In the genomic region with DNA sequence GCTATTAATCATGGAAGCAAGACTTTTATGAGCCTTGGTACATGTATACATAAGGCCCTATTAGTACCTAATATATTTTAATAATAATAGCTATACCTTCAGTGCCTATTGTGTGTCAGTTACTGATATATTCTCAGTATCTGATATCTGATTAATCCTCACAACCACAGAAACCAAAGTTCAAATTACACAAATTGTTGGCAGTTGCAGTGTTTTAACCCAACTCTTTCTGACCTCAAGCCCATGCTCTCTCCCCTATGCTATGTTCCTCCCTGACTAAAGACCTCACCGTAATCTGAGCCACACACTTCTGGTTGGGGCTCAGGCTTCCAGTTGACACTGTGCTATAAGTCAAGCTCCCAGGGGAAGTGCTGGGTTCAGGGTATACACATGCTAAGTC, we compare ENCODE assay signal across 20 cellular contexts.
DNase-seq lines count a peak whose midpoint lies in the region; ATAC-seq, FAIRE-seq and TF ChIP-seq lines count a peak whose summit lies in the region.
"Had no signal": no experiment of that assay in that cellular context is flagged by ENCODE, and none has a peak within 500 bp of the region (broad histone marks: within the 10 kb centered on the region; RNA-seq: fewer than 3 reads in every experiment).

No MANE protein-coding gene starts in this region.

- H4K20me1 ChIP-seq in HepG2 (ENCODE audit: insufficient read depth, low read length) = no peaks in the 10 kb centered on the region

- H3K4me1 ChIP-seq in SJCRH30 (peaks cover 10% of the 10 kb centered on the region), esophagus muscularis mucosa (peaks cover 0 to 35% (median 12%) of the 10 kb centered on the region in 4 donors), HepG2 (ENCODE audit: insufficient read depth, low read length) (no peaks in the 10 kb centered on the region)

- no peaks in the 10 kb centered on the region for H3K27me3 ChIP-seq in SJCRH30
- no peaks in the 10 kb centered on the region for H3K27me3 ChIP-seq in esophagus muscularis mucosa
- no peaks in the 10 kb centered on the region for H3K27me3 ChIP-seq in HepG2 (ENCODE audit: control insufficient read depth in 1 of 2, insufficient read depth in 2 of 2, low read length in 2 of 2)

- H3K4me2 ChIP-seq in HepG2 (ENCODE audit: low read depth, low read length) = no peak overlapping the region

- no peaks in the 10 kb centered on the region for H3K9me3 ChIP-seq in SJCRH30 (replicated peaks)
- H3K9me3 ChIP-seq in esophagus muscularis mucosa = peaks cover 0 to 5% (median 0%) of the 10 kb centered on the region in 4 donors
- H3K9me3 ChIP-seq in HepG2 (ENCODE audit: low read length) = no peaks in the 10 kb centered on the region

- BruUV-seq in HepG2 (replicated peaks; lab: Mats Ljungman, UMichigan) = no TSS peak

- peak; percentile 25; the same call in 1 of the 3 replicates for ATAC-seq in HepG2

- no peaks in the 10 kb centered on the region for H3K36me3 ChIP-seq in SJCRH30
- no peaks in the 10 kb centered on the region for H3K36me3 ChIP-seq in esophagus muscularis mucosa
- H3K36me3 ChIP-seq in HepG2 (replicated peaks in 1 of 2; ENCODE audit: control insufficient read depth in 1 of 2, insufficient read depth in 2 of 2, low read length in 2 of 2) = no peaks in the 10 kb centered on the region

- no peak for TF ChIP-seq EP300 in esophagus muscularis mucosa (IDR thresholded peaks at IDR 0.05)
- no peak for TF ChIP-seq EP300 in HepG2 (IDR thresholded peaks at IDR 0.05; ENCODE audit: low read depth in 2 of 2, low read length in 2 of 2)
- TF ChIP-seq EP300 in HepG2 (CRISPR knock-in tag; IDR thresholded peaks at IDR 0.05; ENCODE audit: borderline replicate concordance) = no peak

- TF ChIP-seq RAD21 in HepG2 (CRISPR knock-in tag; IDR thresholded peaks at IDR 0.05) = no peak

- DNase-seq in NCI-H226 = peak; percentile 36
- DNase-seq in SJCRH30 = peak; percentile 32 to 57
- peak; percentile 14 for DNase-seq in esophagus muscularis mucosa (ENCODE audit: extremely low spot score)
- no peak for DNase-seq in HepG2 (ENCODE audit: low spot score)
- no peak for DNase-seq in posterior cingulate gyrus
- DNase-seq in hypothalamus (lab: John Stamatoyannopoulos, UW) = no peak
- DNase-seq in SIG-M5 treated with dmso at 0.1 percent for 504 hours (lab: John Stamatoyannopoulos, UW; ENCODE audit: unreplicated experiment) = no peak
- DNase-seq in stimulated activated naive CD4-positive, alpha-beta T cell treated with Interleukin-2 at 50 U/mL for 16 hours (lab: John Stamatoyannopoulos, UW) = no peak
- DNase-seq: C1 segment of cervical spinal cord; Calu3; CD4-positive, alpha-beta memory T cell; COR-L47; DMS53; DMS79 treated with DMSO at 0.1 percent for 48 hours; GF-D8; GM23248; H7; HCEC 1CT had no signal

- H3K9ac ChIP-seq in HepG2 (ENCODE audit: insufficient read depth, low read depth, low read length) = no peak overlapping the region
- H3K9ac ChIP-seq: GM23248 had no signal

- H3K27ac ChIP-seq in SJCRH30 = no peak overlapping the region
- peak overlapping the region in 1 of 4 donors; percentile 3 for H3K27ac ChIP-seq in esophagus muscularis mucosa (replicated peaks in 1 of 4)
- H3K27ac ChIP-seq in HepG2 (ENCODE audit: extremely low read length, insufficient read depth, low read length) = no peak overlapping the region
- H3K27ac ChIP-seq: GM23248 had no signal

- no peak overlapping the region for H2AFZ ChIP-seq in HepG2 (ENCODE audit: low read length)
- H2AFZ ChIP-seq: GM23248 had no signal

- in situ Hi-C loops in HepG2 (cut with HindIII; ENCODE audit: extremely low pct_ligation_motif_present, low pct_unique_long_range_greater_than_20kb) = no loop called here

- CTCF ChIA-PET in HepG2 (lab: Yijun Ruan, JAX; ENCODE audit: low intra/inter-chr PET ratio, low total read pairs) = no interaction called here

- TF ChIP-seq POLR2A in esophagus muscularis mucosa (IDR thresholded peaks at IDR 0.05; ENCODE audit: low read depth) (no peak), HepG2 (IDR thresholded peaks at IDR 0.05; ENCODE audit: insufficient read depth in 1 of 2, low read depth in 2 of 2, low read length in 2 of 2) (no peak)

- no peak for FAIRE-seq in HepG2 (lab: Jason Lieb, UNC)
- FAIRE-seq: GM12892, H1 had no signal

- no peaks in the 10 kb centered on the region for H3K79me2 ChIP-seq in HepG2 (ENCODE audit: insufficient read depth, low read length)

- H3K4me3 ChIP-seq in SJCRH30 (no peak overlapping the region), esophagus muscularis mucosa (no peak overlapping the region), HepG2 (replicated peaks in 1 of 3; ENCODE audit: insufficient read depth in 1 of 3, low read depth in 2 of 3, low read length in 3 of 3) (no peak overlapping the region)
- H3K4me3 ChIP-seq: GM23248 had no signal

- POLR2A ChIA-PET in HepG2 (lab: Yijun Ruan, JAX) = no interaction called here

- WGBS in esophagus muscularis mucosa = 0% methylated on average over 1 of the region's 1 CpG
- WGBS in HepG2 (ENCODE audit: low lambda C conversion rate) = 7% methylated on average over 1 of the region's 1 CpG

- TF ChIP-seq CTCF in esophagus muscularis mucosa (IDR thresholded peaks at IDR 0.05) (no peak), HepG2 (CRISPR knock-in tag; IDR thresholded peaks at IDR 0.05) (no peak)

- intact Hi-C loops in esophagus muscularis mucosa (cut with DNase I) = no loop called here
- intact Hi-C loops in HepG2 (cut with micrococcal nuclease; ENCODE audit: unreplicated experiment) = no loop called here
- intact Hi-C loops in posterior cingulate gyrus (cut with DNase I) = no loop called here

TF ChIP-seq in HepG2, 621 proteins besides CTCF, POLR2A, EP300 and RAD21 (continues in another document):
- no peak for TF ChIP-seq SRY (CRISPR knock-in tag; IDR thresholded peaks at IDR 0.05)
- TF ChIP-seq, protein P1, sequence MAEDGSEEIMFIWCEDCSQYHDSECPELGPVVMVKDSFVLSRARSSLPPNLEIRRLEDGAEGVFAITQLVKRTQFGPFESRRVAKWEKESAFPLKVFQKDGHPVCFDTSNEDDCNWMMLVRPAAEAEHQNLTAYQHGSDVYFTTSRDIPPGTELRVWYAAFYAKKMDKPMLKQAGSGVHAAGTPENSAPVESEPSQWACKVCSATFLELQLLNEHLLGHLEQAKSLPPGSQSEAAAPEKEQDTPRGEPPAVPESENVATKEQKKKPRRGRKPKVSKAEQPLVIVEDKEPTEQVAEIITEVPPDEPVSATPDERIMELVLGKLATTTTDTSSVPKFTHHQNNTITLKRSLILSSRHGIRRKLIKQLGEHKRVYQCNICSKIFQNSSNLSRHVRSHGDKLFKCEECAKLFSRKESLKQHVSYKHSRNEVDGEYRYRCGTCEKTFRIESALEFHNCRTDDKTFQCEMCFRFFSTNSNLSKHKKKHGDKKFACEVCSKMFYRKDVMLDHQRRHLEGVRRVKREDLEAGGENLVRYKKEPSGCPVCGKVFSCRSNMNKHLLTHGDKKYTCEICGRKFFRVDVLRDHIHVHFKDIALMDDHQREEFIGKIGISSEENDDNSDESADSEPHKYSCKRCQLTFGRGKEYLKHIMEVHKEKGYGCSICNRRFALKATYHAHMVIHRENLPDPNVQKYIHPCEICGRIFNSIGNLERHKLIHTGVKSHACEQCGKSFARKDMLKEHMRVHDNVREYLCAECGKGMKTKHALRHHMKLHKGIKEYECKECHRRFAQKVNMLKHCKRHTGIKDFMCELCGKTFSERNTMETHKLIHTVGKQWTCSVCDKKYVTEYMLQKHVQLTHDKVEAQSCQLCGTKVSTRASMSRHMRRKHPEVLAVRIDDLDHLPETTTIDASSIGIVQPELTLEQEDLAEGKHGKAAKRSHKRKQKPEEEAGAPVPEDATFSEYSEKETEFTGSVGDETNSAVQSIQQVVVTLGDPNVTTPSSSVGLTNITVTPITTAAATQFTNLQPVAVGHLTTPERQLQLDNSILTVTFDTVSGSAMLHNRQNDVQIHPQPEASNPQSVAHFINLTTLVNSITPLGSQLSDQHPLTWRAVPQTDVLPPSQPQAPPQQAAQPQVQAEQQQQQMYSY (CRISPR knock-in tag; IDR thresholded peaks at IDR 0.05) = no peak
- no peak for TF ChIP-seq ZNF572 (CRISPR knock-in tag; IDR thresholded peaks at IDR 0.05)
- no peak for TF ChIP-seq ZNF549 (CRISPR knock-in tag; IDR thresholded peaks at IDR 0.05)
- TF ChIP-seq TP53 (CRISPR knock-in tag; conservative IDR thresholded peaks at IDR 0.05) = no peak
- TF ChIP-seq, protein P2, sequence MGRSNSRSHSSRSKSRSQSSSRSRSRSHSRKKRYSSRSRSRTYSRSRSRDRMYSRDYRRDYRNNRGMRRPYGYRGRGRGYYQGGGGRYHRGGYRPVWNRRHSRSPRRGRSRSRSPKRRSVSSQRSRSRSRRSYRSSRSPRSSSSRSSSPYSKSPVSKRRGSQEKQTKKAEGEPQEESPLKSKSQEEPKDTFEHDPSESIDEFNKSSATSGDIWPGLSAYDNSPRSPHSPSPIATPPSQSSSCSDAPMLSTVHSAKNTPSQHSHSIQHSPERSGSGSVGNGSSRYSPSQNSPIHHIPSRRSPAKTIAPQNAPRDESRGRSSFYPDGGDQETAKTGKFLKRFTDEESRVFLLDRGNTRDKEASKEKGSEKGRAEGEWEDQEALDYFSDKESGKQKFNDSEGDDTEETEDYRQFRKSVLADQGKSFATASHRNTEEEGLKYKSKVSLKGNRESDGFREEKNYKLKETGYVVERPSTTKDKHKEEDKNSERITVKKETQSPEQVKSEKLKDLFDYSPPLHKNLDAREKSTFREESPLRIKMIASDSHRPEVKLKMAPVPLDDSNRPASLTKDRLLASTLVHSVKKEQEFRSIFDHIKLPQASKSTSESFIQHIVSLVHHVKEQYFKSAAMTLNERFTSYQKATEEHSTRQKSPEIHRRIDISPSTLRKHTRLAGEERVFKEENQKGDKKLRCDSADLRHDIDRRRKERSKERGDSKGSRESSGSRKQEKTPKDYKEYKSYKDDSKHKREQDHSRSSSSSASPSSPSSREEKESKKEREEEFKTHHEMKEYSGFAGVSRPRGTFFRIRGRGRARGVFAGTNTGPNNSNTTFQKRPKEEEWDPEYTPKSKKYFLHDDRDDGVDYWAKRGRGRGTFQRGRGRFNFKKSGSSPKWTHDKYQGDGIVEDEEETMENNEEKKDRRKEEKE (IDR thresholded peaks at IDR 0.05) = no peak
- TF ChIP-seq U2AF1 (optimal IDR thresholded peaks at IDR 0.05; ENCODE audit: low read depth, low read length) = no peak
- no peak for TF ChIP-seq ZNF773 (CRISPR knock-in tag; IDR thresholded peaks at IDR 0.05; ENCODE audit: borderline replicate concordance)
- TF ChIP-seq ZNF260 (CRISPR knock-in tag; IDR thresholded peaks at IDR 0.05; ENCODE audit: borderline replicate concordance, low read depth) = no peak
- TF ChIP-seq, protein P3, sequence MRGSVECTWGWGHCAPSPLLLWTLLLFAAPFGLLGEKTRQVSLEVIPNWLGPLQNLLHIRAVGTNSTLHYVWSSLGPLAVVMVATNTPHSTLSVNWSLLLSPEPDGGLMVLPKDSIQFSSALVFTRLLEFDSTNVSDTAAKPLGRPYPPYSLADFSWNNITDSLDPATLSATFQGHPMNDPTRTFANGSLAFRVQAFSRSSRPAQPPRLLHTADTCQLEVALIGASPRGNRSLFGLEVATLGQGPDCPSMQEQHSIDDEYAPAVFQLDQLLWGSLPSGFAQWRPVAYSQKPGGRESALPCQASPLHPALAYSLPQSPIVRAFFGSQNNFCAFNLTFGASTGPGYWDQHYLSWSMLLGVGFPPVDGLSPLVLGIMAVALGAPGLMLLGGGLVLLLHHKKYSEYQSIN (CRISPR knock-in tag; IDR thresholded peaks at IDR 0.05; ENCODE audit: borderline replicate concordance) = no peak
- TF ChIP-seq ISX (CRISPR knock-in tag; conservative IDR thresholded peaks at IDR 0.05) = no peak

Comparison
In these comparisons a context has a peak if more than half of its experiments do, and no peak if none do; other contexts are left out.
1. DNase-seq: peak in NCI-H226 (single experiment), SJCRH30 (2 of 2) and esophagus muscularis mucosa (single experiment); none in HepG2 (single experiment), posterior cingulate gyrus (0 of 10), hypothalamus (0 of 51), SIG-M5 treated with dmso at 0.1 percent for 504 hours (single experiment) and stimulated activated naive CD4-positive, alpha-beta T cell treated with Interleukin-2 at 50 U/mL for 16 hours (single experiment).